ENCODE assay signal across 26 cellular contexts in genomic region chr1:71026093-71026492, GRCh38. TPM values are rescaled to one million over a fixed set of nuclear protein-coding genes. Genes with fewer than 3 reads are reported as not detected.
"Had no signal": no experiment of that assay in that cellular context is flagged by ENCODE, and none has a peak within 500 bp of the region (broad histone marks: within the 10 kb centered on the region; RNA-seq: fewer than 3 reads in every experiment).

No MANE protein-coding gene starts in this region.

- H3K9me2 ChIP-seq: SK-N-SH had no signal

- H3K27ac ChIP-seq: KMS-11, SJSA1 had no signal

- ATAC-seq: HepG2, T-cell had no signal

- H3K4me3 ChIP-seq: SJSA1 had no signal

- H3K9me3 ChIP-seq: SJSA1, SK-N-SH had no signal

- H3K4me3 Mint-ChIP-seq: T-cell; T-helper 1 cell treated with Interleukin-12 subunit alpha and Interleukin-12 subunit beta and Interleukin-4 antibody, amounts not matched to agents 30 μg/mL and 1 μg/mL, for 36 hours had no signal

- H3K27me3 ChIP-seq: SJSA1 had no signal

- H3K36me3 ChIP-seq: SJSA1 had no signal

- H3K36me3 Mint-ChIP-seq: T-cell had no signal

- H3K27ac Mint-ChIP-seq: T-cell; T-helper 1 cell treated with Interleukin-12 subunit alpha and Interleukin-12 subunit beta and Interleukin-4 antibody, amounts not matched to agents 30 μg/mL and 1 μg/mL, for 36 hours had no signal

- DNase-seq: IMR-90, Kasumi-1, MV-4-11, NCI-H1048, NCI-H1436 treated with DMSO at 0.1 percent for 48 hours, NCI-H1694, NCI-H187 treated with DMSO at 0.1 percent for 48 hours, NCI-H2029 treated with DMSO at 0.1 percent for 48 hours, NCI-H2171 treated with DMSO at 0.1 percent for 48 hours, NCI-H345, NCI-H446 treated with DMSO at 0.1 percent for 48 hours, NCI-H524, NCI-H526 treated with DMSO at 0.1 percent for 48 hours, NCI-H748 treated with DMSO at 0.1 percent for 48 hours, Right ventricle myocardium superior, RPMI8226, SIG-M5, SK-N-SH, SW 1271, T-cell had no signal

- H3K9me3 Mint-ChIP-seq: T-cell; T-helper 1 cell treated with Interleukin-12 subunit alpha and Interleukin-12 subunit beta and Interleukin-4 antibody, amounts not matched to agents 30 μg/mL and 1 μg/mL, for 36 hours had no signal

- H3K4me1 Mint-ChIP-seq: T-cell had no signal

- H3K9ac ChIP-seq: KMS-11, SK-N-SH had no signal

- H3K4me2 ChIP-seq: KMS-11, SK-N-SH had no signal

RNA-seq across cellular contexts. Expression of gene PTGER3, which starts 21.5 kb away (rescaled TPM):
- total RNA-seq: HepG2, HT1080, IMR-90, MCF 10A had no signal
